ENCODE assay signal across 8 cellular contexts in the genomic region with DNA sequence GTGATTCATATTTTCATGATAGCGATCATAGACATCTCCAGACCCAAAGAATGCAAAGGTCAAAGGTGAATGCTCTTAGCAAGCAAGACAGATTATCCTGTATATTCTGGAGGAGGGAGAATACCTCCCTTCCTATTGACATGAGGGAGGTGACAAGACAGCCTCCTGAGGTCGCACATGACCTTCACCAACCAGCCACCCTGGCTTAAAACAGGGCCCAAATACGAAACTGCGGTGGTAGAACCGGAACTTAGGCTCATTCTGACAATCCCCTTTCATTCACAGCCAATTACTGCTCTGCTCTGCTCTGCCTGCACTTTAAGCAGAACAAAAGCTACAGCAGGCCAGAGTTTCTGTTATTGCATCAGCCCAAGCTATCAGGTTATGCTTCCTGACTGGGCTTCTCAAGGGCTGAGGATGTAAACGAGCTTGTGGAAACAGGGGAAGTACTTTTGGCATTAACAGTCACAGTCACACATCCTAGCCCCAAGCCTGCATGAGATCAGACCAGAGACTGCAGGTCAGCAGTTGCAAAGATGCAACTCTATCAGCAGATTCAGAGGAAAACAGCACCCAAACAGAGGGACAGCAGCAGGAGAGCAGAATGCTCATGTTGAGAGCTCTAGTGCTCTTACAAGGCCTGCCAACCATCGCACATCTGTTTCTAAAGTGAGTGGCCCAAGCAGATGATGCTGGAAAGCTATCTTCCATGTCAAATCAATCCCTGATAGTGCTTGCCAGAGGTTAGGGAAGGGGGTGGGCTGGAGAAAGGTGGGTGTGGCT. TPM values are rescaled to one million over a fixed set of nuclear protein-coding genes. Genes with fewer than 3 reads are reported as not detected.
DNase-seq lines count a peak whose midpoint lies in the region; ATAC-seq and TF ChIP-seq lines count a peak whose summit lies in the region.

No MANE protein-coding gene starts in this region.

- no peaks in the 10 kb centered on the region for H3K27me3 Mint-ChIP-seq in CD4-positive, alpha-beta T cell
- no peaks in the 10 kb centered on the region for H3K27me3 Mint-ChIP-seq in activated naive CD8-positive, alpha-beta T cell treated with anti-CD3 and anti-CD28 coated beads, Interleukin-2, amount 10 ng/mL, durations not matched to agents 7 days and 5 days
- no peaks in the 10 kb centered on the region for H3K27me3 Mint-ChIP-seq in natural killer cell (ENCODE audit: low read depth in 2 of 2)

- intact Hi-C loops in CD4-positive, alpha-beta T cell (cut with DNase I, micrococcal nuclease): no loop called here
- intact Hi-C loops in natural killer cell (cut with micrococcal nuclease): no loop called here

- no peak for TF ChIP-seq CTCF in CD4-positive, alpha-beta T cell (IDR thresholded peaks at IDR 0.05)
- no peak for TF ChIP-seq CTCF in natural killer cell (IDR thresholded peaks at IDR 0.05)

- H3K4me1 Mint-ChIP-seq in CD4-positive, alpha-beta T cell (ENCODE audit: low read depth): peaks cover 14% of the 10 kb centered on the region
- H3K4me1 Mint-ChIP-seq in activated naive CD8-positive, alpha-beta T cell treated with anti-CD3 and anti-CD28 coated beads, Interleukin-2, amount 10 ng/mL, durations not matched to agents 7 days and 5 days: peaks cover 24% of the 10 kb centered on the region
- H3K4me1 Mint-ChIP-seq in natural killer cell: peaks cover 4 to 8% of the 10 kb centered on the region in 2 donors

- ATAC-seq in CD4-positive, alpha-beta T cell (ENCODE audit: poor library complexity): peak; percentile 48
- ATAC-seq in GM19452 (IDR thresholded peaks at IDR 0.05; ENCODE audit: unreplicated experiment): peak; percentile 47
- peak; percentile 90 for ATAC-seq in activated naive CD8-positive, alpha-beta T cell treated with anti-CD3 and anti-CD28 coated beads, Interleukin-2, amount 10 ng/mL, durations not matched to agents 7 days and 5 days (ENCODE audit: low read depth)
- ATAC-seq in natural killer cell: peak; percentile 62 to 76 (median 71)
- ATAC-seq in GM21447 (IDR thresholded peaks at IDR 0.05; ENCODE audit: unreplicated experiment): no peak

- H3K27me3 ChIP-seq in CD4-positive, alpha-beta T cell (ENCODE audit: control insufficient read depth, insufficient read depth, low read length): no peaks in the 10 kb centered on the region

- POLR2A ChIA-PET in CD4-positive, alpha-beta T cell (lab: Charles Lee): no interaction called here
- POLR2A ChIA-PET in activated naive CD8-positive, alpha-beta T cell treated with anti-CD3 and anti-CD28 coated beads, Interleukin-2, amount 10 ng/mL, durations not matched to agents 7 days and 5 days (lab: Charles Lee): interaction anchor here (0.6 to 0.9 kb wide), 3 partner anchors 115 to 1830 kb away, joined by 3 to 5 read pairs (median 3); a partner anchor contains a TSS

- H3K27ac ChIP-seq in CD4-positive, alpha-beta T cell (ENCODE audit: low read depth, low read length): no peak overlapping the region

- DNase-seq in CD4-positive, alpha-beta T cell: no peak
- DNase-seq in MV-4-11 (lab: John Stamatoyannopoulos, UW): peak; percentile 95
- DNase-seq in activated naive CD8-positive, alpha-beta T cell treated with anti-CD3 and anti-CD28 coated beads, Interleukin-2, amount 10 ng/mL, durations not matched to agents 7 days and 5 days: no peak
- DNase-seq in natural killer cell: no peak
- DNase-seq in 8988T: no peak
- DNase-seq in kidney glomerular epithelial cell (lab: John Stamatoyannopoulos, UW): no peak

- CTCF ChIA-PET in CD4-positive, alpha-beta T cell (lab: Charles Lee): interaction anchor here (1.1 kb wide), 1 partner anchor 322 kb away, joined by 3 read pairs; no protein-coding TSS in a partner anchor

- H3K27ac Mint-ChIP-seq in CD4-positive, alpha-beta T cell: peak overlapping the region; percentile 67
- peak overlapping the region; percentile 86 for H3K27ac Mint-ChIP-seq in activated naive CD8-positive, alpha-beta T cell treated with anti-CD3 and anti-CD28 coated beads, Interleukin-2, amount 10 ng/mL, durations not matched to agents 7 days and 5 days
- H3K27ac Mint-ChIP-seq in natural killer cell: peak overlapping the region; percentile 29 to 51

- peaks cover 68% of the 10 kb centered on the region for H3K36me3 Mint-ChIP-seq in CD4-positive, alpha-beta T cell (ENCODE audit: low read depth)
- H3K36me3 Mint-ChIP-seq in activated naive CD8-positive, alpha-beta T cell treated with anti-CD3 and anti-CD28 coated beads, Interleukin-2, amount 10 ng/mL, durations not matched to agents 7 days and 5 days: peaks cover 17% of the 10 kb centered on the region
- no peaks in the 10 kb centered on the region for H3K36me3 Mint-ChIP-seq in natural killer cell

- no peak overlapping the region for H3K4me3 Mint-ChIP-seq in CD4-positive, alpha-beta T cell
- peak overlapping the region; percentile 3 for H3K4me3 Mint-ChIP-seq in activated naive CD8-positive, alpha-beta T cell treated with anti-CD3 and anti-CD28 coated beads, Interleukin-2, amount 10 ng/mL, durations not matched to agents 7 days and 5 days
- no peak overlapping the region for H3K4me3 Mint-ChIP-seq in natural killer cell

- no peaks in the 10 kb centered on the region for H3K9me3 ChIP-seq in CD4-positive, alpha-beta T cell (ENCODE audit: control insufficient read depth, low read length)

- no peaks in the 10 kb centered on the region for H3K9me3 Mint-ChIP-seq in CD4-positive, alpha-beta T cell
- H3K9me3 Mint-ChIP-seq in activated naive CD8-positive, alpha-beta T cell treated with anti-CD3 and anti-CD28 coated beads, Interleukin-2, amount 10 ng/mL, durations not matched to agents 7 days and 5 days: no peaks in the 10 kb centered on the region
- H3K9me3 Mint-ChIP-seq in natural killer cell: no peaks in the 10 kb centered on the region

RNA-seq across cellular contexts. Expression of a gene that starts 51.2 kb away (rescaled TPM):
- total RNA-seq in CD4-positive, alpha-beta T cell: under 1 TPM in 1 of 2 experiments, not detected in 1; 0.14 TPM
- total RNA-seq in activated naive CD8-positive, alpha-beta T cell treated with anti-CD3 and anti-CD28 coated beads, Interleukin-2, amount 10 ng/mL, durations not matched to agents 7 days and 5 days: under 1 TPM; 0.30 to 0.43 TPM
- under 1 TPM in 1 of 3 donors, not detected in 2; 0.18 TPM for total RNA-seq in natural killer cell
